15 cellular contexts compared by ENCODE assay signal in the genomic region with DNA sequence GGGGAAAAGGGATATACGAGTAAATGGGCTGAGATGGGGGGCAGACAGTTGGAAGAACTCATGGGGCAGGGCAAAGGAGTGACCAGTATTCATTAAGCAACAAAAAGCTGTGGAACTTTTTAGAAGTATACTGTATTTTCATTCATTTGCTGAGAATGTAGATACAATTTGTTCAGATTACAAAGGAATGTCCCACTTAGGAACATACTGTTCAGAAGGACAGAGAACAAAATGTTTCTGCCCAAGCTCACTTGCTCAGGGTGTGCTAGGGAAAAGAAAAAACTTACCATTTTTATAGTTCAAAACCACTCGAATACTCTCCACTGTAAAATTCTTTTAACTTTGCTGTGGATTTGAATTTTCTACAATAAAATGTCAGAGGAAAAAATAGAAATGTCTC.
DNase-seq lines count a peak whose midpoint lies in the region; ATAC-seq and TF ChIP-seq lines count a peak whose summit lies in the region.
"Had no signal": no experiment of that assay in that cellular context is flagged by ENCODE, and none has a peak within 500 bp of the region (broad histone marks: within the 10 kb centered on the region; RNA-seq: fewer than 3 reads in every experiment).

No MANE protein-coding gene starts in this region.

- intact Hi-C loops in cardiac septum (cut with DNase I) (no loop called here), sciatic nerve (cut with DNase I) (no loop called here)

- H3K4me1 ChIP-seq in cardiac muscle cell (ENCODE audit: low read depth) (peaks cover 29% of the 10 kb centered on the region), thoracic aorta (ENCODE audit: control insufficient read depth in 1 of 2, low read depth in 2 of 2) (no peaks in the 10 kb centered on the region)

- H3K4me3 ChIP-seq in cardiac muscle cell: no peak overlapping the region
- H3K4me3 ChIP-seq in thoracic aorta: no peak overlapping the region
- H3K4me3 ChIP-seq: BLaER1 treated with 17β-estradiol and CSF1 and Interleukin-3, amounts not matched to agents 10 nM and 100 nM; GM23248 had no signal

- H3K36me3 ChIP-seq in cardiac muscle cell (no peaks in the 10 kb centered on the region), thoracic aorta (no peaks in the 10 kb centered on the region)
- H3K36me3 ChIP-seq: BLaER1 treated with 17β-estradiol and CSF1 and Interleukin-3, amounts not matched to agents 10 nM and 100 nM had no signal

- H3K27ac ChIP-seq in cardiac muscle cell: peak overlapping the region; percentile 73
- H3K27ac ChIP-seq in thoracic aorta: peak overlapping the region; percentile 47 to 61
- H3K27ac ChIP-seq: BLaER1 treated with 17β-estradiol and CSF1 and Interleukin-3, amounts not matched to agents 10 nM and 100 nM; GM23248 had no signal

- DNase-seq in cardiac muscle cell (ENCODE audit: low read depth in 1 of 2, low spot score in 1 of 2) (no peak), cardiac septum (ENCODE audit: low spot score) (no peak), sciatic nerve (ENCODE audit: low spot score) (no peak), thoracic aorta (ENCODE audit: low spot score) (no peak)
- DNase-seq: 8988T; AML-193; CD4-positive, CD25-positive, alpha-beta regulatory T cell; DMS53; GF-D8; GM23248 had no signal

- H3K9me3 ChIP-seq in cardiac muscle cell (ENCODE audit: low read depth) (no peaks in the 10 kb centered on the region), thoracic aorta (no peaks in the 10 kb centered on the region)

- H3K27me3 ChIP-seq in cardiac muscle cell (no peaks in the 10 kb centered on the region), thoracic aorta (replicated peaks; ENCODE audit: insufficient read depth) (no peaks in the 10 kb centered on the region)
- H3K27me3 ChIP-seq: BLaER1 treated with 17β-estradiol and CSF1 and Interleukin-3, amounts not matched to agents 10 nM and 100 nM had no signal

- ATAC-seq in sciatic nerve: peak; percentile 85
- ATAC-seq in thoracic aorta (ENCODE audit: insufficient number of reproducible peaks, low FRiP score, low read depth): no peak
- ATAC-seq in HG02973 (IDR thresholded peaks at IDR 0.05; ENCODE audit: unreplicated experiment): no peak
- ATAC-seq in GM18909 (IDR thresholded peaks at IDR 0.05; ENCODE audit: poor library complexity, unreplicated experiment): no peak
- ATAC-seq in GM21737 (IDR thresholded peaks at IDR 0.05; ENCODE audit: unreplicated experiment): no peak
- ATAC-seq: HCT116 had no signal

- TF ChIP-seq CTCF in cardiac muscle cell (IDR thresholded peaks at IDR 0.05; ENCODE audit: low read depth, low read length) (no peak), thoracic aorta (IDR thresholded peaks at IDR 0.05) (no peak)
